8 cellular contexts compared by ENCODE assay signal in genomic region chr7:149126662-149127321, GRCh38. TPM values are rescaled to one million over a fixed set of nuclear protein-coding genes. Genes with fewer than 3 reads are reported as not detected.
A peak's percentile ranks its signal among the peaks of the same experiment; 100 is the strongest.
DNase-seq lines count a peak whose midpoint lies in the region; ATAC-seq and TF ChIP-seq lines count a peak whose summit lies in the region.

No MANE protein-coding gene starts in this region.

- peaks cover 0 to 9% (median 0%) of the 10 kb centered on the region in 4 donors for H3K9me3 ChIP-seq in Peyer's patch
- H3K9me3 ChIP-seq in tibial artery, result no peaks in the 10 kb centered on the region

- H3K27me3 Mint-ChIP-seq in glutamatergic neuron (ENCODE audit: unreplicated experiment) (peaks cover 14% of the 10 kb centered on the region), osteocyte (ENCODE audit: unreplicated experiment) (no peaks in the 10 kb centered on the region)

- no peak for TF ChIP-seq CTCF in BJ (IDR thresholded peaks at IDR 0.05; ENCODE audit: insufficient read depth, low read depth, low read length)
- no peak for TF ChIP-seq CTCF in Peyer's patch (IDR thresholded peaks at IDR 0.05)
- no peak for TF ChIP-seq CTCF in glutamatergic neuron (IDR thresholded peaks at IDR 0.05; ENCODE audit: partially characterized antibody, unreplicated experiment)
- TF ChIP-seq CTCF in osteocyte (IDR thresholded peaks at IDR 0.05), result no peak
- no peak for TF ChIP-seq CTCF in tibial artery (IDR thresholded peaks at IDR 0.05)

- peak; percentile 28 for ATAC-seq in HG03378 (IDR thresholded peaks at IDR 0.05; ENCODE audit: unreplicated experiment)

- H3K36me3 ChIP-seq in BJ (ENCODE audit: control insufficient read depth, insufficient read depth, low read length) (no peaks in the 10 kb centered on the region), Peyer's patch (peaks cover 0 to 19% (median 0%) of the 10 kb centered on the region in 3 donors), tibial artery (peaks cover 5 to 12% (median 11%) of the 10 kb centered on the region in 3 donors)

- H3K4me1 ChIP-seq in Peyer's patch (peaks cover 0 to 11% (median 3%) of the 10 kb centered on the region in 4 donors), tibial artery (peaks cover 0 to 16% (median 9%) of the 10 kb centered on the region in 4 donors)

- H3K27me3 ChIP-seq in BJ (ENCODE audit: control insufficient read depth, insufficient read depth, low read length), result no peaks in the 10 kb centered on the region
- no peaks in the 10 kb centered on the region for H3K27me3 ChIP-seq in Peyer's patch
- H3K27me3 ChIP-seq in tibial artery, result no peaks in the 10 kb centered on the region

- H3K9me3 Mint-ChIP-seq in glutamatergic neuron (ENCODE audit: unreplicated experiment) (peaks cover 21% of the 10 kb centered on the region), osteocyte (ENCODE audit: unreplicated experiment) (peaks cover 8% of the 10 kb centered on the region)

- H3K27ac ChIP-seq in Peyer's patch, result peak overlapping the region; percentile 84 to 91 (median 87)
- peak overlapping the region; percentile 98 to 99 for H3K27ac ChIP-seq in tibial artery

- intact Hi-C loops in tibial artery (cut with DNase I; ENCODE audit: low total_unique reads), result loop anchor here (2.0 to 5.0 kb wide), 2 partner anchors 20 to 34 kb away; partner anchors contain the start of genes ZNF398 and ZNF786

- H3K4me3 Mint-ChIP-seq in glutamatergic neuron (ENCODE audit: unreplicated experiment), result peak overlapping the region; percentile 98
- H3K4me3 Mint-ChIP-seq in osteocyte (ENCODE audit: unreplicated experiment), result peak overlapping the region; percentile 100

- H3K4me1 Mint-ChIP-seq in glutamatergic neuron (ENCODE audit: low read depth, unreplicated experiment), result peaks cover 12% of the 10 kb centered on the region
- peaks cover 20% of the 10 kb centered on the region for H3K4me1 Mint-ChIP-seq in osteocyte (ENCODE audit: unreplicated experiment)

- CTCF ChIA-PET in BJ (lab: Yijun Ruan, JAX), result interaction anchor here (0.6 to 4.6 kb wide), 17 partner anchors 9 to 1288 kb away, joined by 3 to 27 read pairs (median 4); partner anchors contain the start of gene ZNF398

- H3K4me3 ChIP-seq in BJ (ENCODE audit: low read depth, low read length) (peak overlapping the region; percentile 91), Peyer's patch (peak overlapping the region; percentile 75 to 91 (median 86)), tibial artery (peak overlapping the region; percentile 75 to 83)

- H3K36me3 Mint-ChIP-seq in glutamatergic neuron (ENCODE audit: unreplicated experiment) (peaks cover 7% of the 10 kb centered on the region), osteocyte (ENCODE audit: unreplicated experiment) (peaks cover 11% of the 10 kb centered on the region)

- no peak for DNase-seq in BJ (ENCODE audit: low read depth)
- peak; percentile 69 for DNase-seq in GM19238 (ENCODE audit: insufficient read length, low spot score)
- peak; percentile 62 to 73 (median 72) for DNase-seq in Peyer's patch
- DNase-seq in activated gamma-delta T cell (lab: John Stamatoyannopoulos, UW), result peak; percentile 38
- peak; percentile 58 for DNase-seq in glutamatergic neuron
- peak; percentile 87 for DNase-seq in osteocyte (ENCODE audit: extremely low spot score, unreplicated experiment)
- DNase-seq in tibial artery, result peak; percentile 41 to 78

- H3K27ac Mint-ChIP-seq in glutamatergic neuron (ENCODE audit: unreplicated experiment) (peak overlapping the region; percentile 98), osteocyte (ENCODE audit: unreplicated experiment) (peak overlapping the region; percentile 100)

- no peak for TF ChIP-seq POLR2A in Peyer's patch (IDR thresholded peaks at IDR 0.05)

- POLR2A ChIA-PET in BJ (lab: Charles Lee), result no interaction called here

RNA-seq across cellular contexts. Expression of gene ZNF425, which starts 0.7 kb away (rescaled TPM):
- polyA plus RNA-seq in BJ (2011; rRNA removed), result 1.8 and 2.0 TPM in 2 replicates
- polyA minus RNA-seq in BJ (2011; rRNA and poly(A)+ RNA removed), result 1.7 and 1.9 TPM in 2 replicates
- total RNA-seq in Peyer's patch (1 to 10 TPM in 3 of 4 donors, under 1 TPM in 1; 0.88 to 2.5 (median 2.0) TPM), glutamatergic neuron (ENCODE audit: unreplicated experiment) (6.5 TPM), osteocyte (5.9 and 6.2 TPM in 2 replicates)

RNA-seq across cellular contexts. Expression of gene ZNF398, which starts 20.5 kb away (rescaled TPM):
- 5.9 and 8.0 TPM in 2 replicates for polyA plus RNA-seq in BJ (2011; rRNA removed)
- polyA minus RNA-seq in BJ (2011; rRNA and poly(A)+ RNA removed), result 14.7 and 29.9 TPM in 2 replicates
- 10 to 100 TPM; 11.9 to 34.7 (median 26.5) TPM for total RNA-seq in Peyer's patch
- 13.9 TPM for total RNA-seq in glutamatergic neuron (ENCODE audit: unreplicated experiment)
- 17.7 and 19.4 TPM in 2 replicates for total RNA-seq in osteocyte

RNA-seq across cellular contexts. Expression of gene ZNF786, which starts 36.3 kb away (rescaled TPM):
- polyA plus RNA-seq in BJ (2011; rRNA removed), result 2.1 and 2.3 TPM in 2 replicates
- 3.4 and 5.5 TPM in 2 replicates for polyA minus RNA-seq in BJ (2011; rRNA and poly(A)+ RNA removed)
- total RNA-seq in Peyer's patch (10 to 100 TPM in 1 of 4 donors, 1 to 10 TPM in 3; 3.7 to 11.5 (median 7.6) TPM), glutamatergic neuron (ENCODE audit: unreplicated experiment) (17.2 TPM), osteocyte (10.2 and 10.7 TPM in 2 replicates)
